In genomic region chr13:23579886-23580706, GRCh38 we compare ENCODE assay signal across 8 cellular contexts. TPM values are rescaled to one million over a fixed set of nuclear protein-coding genes. Genes with fewer than 3 reads are reported as not detected.
DNase-seq lines count a peak whose midpoint lies in the region; TF ChIP-seq lines count a peak whose summit lies in the region.

No MANE protein-coding gene starts in this region.

- intact Hi-C loops in breast epithelium (cut with DNase I; ENCODE audit: low total_unique reads), result no loop called here

- H3K4me3 ChIP-seq in AG04450 (ENCODE audit: low read depth, low read length) (peak overlapping the region; percentile 84), HAP-1 (peak overlapping the region; percentile 69), breast epithelium (peak overlapping the region; percentile 77 to 84 (median 82)), mesendoderm (ENCODE audit: low read length) (peak overlapping the region; percentile 43)

- peak overlapping the region; percentile 44 for H3K9ac ChIP-seq in mesendoderm (ENCODE audit: low read length)

- no peak overlapping the region for H3K23ac ChIP-seq in mesendoderm (ENCODE audit: low read length)

- in situ Hi-C loops in HAP-1 (cut with MboI; ENCODE audit: low sequenced_read_pairs), result loop anchor here (5.0 to 10.0 kb wide), 2 partner anchors 113 to 285 kb away; no protein-coding TSS in a partner anchor

- no peak for TF ChIP-seq POLR2A in breast epithelium (IDR thresholded peaks at IDR 0.05)

- H2AK5ac ChIP-seq in mesendoderm (ENCODE audit: low read length), result no peak overlapping the region

- H3K18ac ChIP-seq in mesendoderm (ENCODE audit: low read length), result no peak overlapping the region

- no peak overlapping the region for H4K8ac ChIP-seq in mesendoderm (ENCODE audit: low read depth, low read length)

- no peak overlapping the region for H3K4ac ChIP-seq in mesendoderm (ENCODE audit: low read depth, low read length)

- POLR2A ChIA-PET in AG04450 (lab: Yijun Ruan, JAX), result interaction anchor here (0.7 kb wide), 1 partner anchor 413 kb away, joined by 3 read pairs; no protein-coding TSS in a partner anchor

- H3K36me3 ChIP-seq in HAP-1 (replicated peaks) (no peaks in the 10 kb centered on the region), breast epithelium (no peaks in the 10 kb centered on the region), mesendoderm (ENCODE audit: control insufficient read depth, insufficient read depth, low read length) (no peaks in the 10 kb centered on the region)

- H3K4me2 ChIP-seq in mesendoderm (ENCODE audit: low read length), result peak overlapping the region; percentile 81

- CTCF ChIA-PET in AG04450 (lab: Charles Lee), result interaction anchor here (0.6 kb wide), 1 partner anchor 74 kb away, joined by 3 read pairs; no protein-coding TSS in a partner anchor

- H3K27me3 ChIP-seq in AG04450 (ENCODE audit: control insufficient read depth, insufficient read depth, low read length) (no peaks in the 10 kb centered on the region), HAP-1 (ENCODE audit: low read depth) (no peaks in the 10 kb centered on the region), breast epithelium (no peaks in the 10 kb centered on the region), mesendoderm (ENCODE audit: insufficient read depth, low read length, poor library complexity) (peaks cover 7% of the 10 kb centered on the region)

- no peak for DNase-seq in AG04450 (ENCODE audit: low read depth, low spot score)
- peak; percentile 27 to 56 for DNase-seq in HAP-1 (ENCODE audit: low spot score in 2 of 2)
- no peak for DNase-seq in breast epithelium (ENCODE audit: low spot score in 2 of 2)
- no peak for DNase-seq in mesendoderm
- DNase-seq in occipital lobe (lab: John Stamatoyannopoulos, UW), result no peak
- no peak for DNase-seq in NCI-H1048 (lab: John Stamatoyannopoulos, UW)
- no peak for DNase-seq in RKO (ENCODE audit: low spot score)
- no peak for DNase-seq in SHP77 treated with DMSO at 0.1 percent for 48 hours (lab: John Stamatoyannopoulos, UW)

- H3K27ac ChIP-seq in AG04450 (ENCODE audit: low read depth, low read length), result peak overlapping the region; percentile 33
- H3K27ac ChIP-seq in breast epithelium, result peak overlapping the region; percentile 91
- no peak overlapping the region for H3K27ac ChIP-seq in mesendoderm (ENCODE audit: low read depth, low read length)

- H2BK5ac ChIP-seq in mesendoderm (ENCODE audit: low read length), result no peak overlapping the region

- no peaks in the 10 kb centered on the region for H3K79me2 ChIP-seq in mesendoderm (ENCODE audit: control insufficient read depth, insufficient read depth, low read length)

- no peaks in the 10 kb centered on the region for H3K79me1 ChIP-seq in mesendoderm (ENCODE audit: low read length)

- H4K5ac ChIP-seq in mesendoderm (ENCODE audit: low read length), result no peak overlapping the region

- no peak overlapping the region for H2BK15ac ChIP-seq in mesendoderm (replicated peaks; ENCODE audit: low read depth)

- TF ChIP-seq CTCF in AG04450 (IDR thresholded peaks at IDR 0.05; ENCODE audit: low read depth, low read length) (no peak), breast epithelium (IDR thresholded peaks at IDR 0.05) (no peak)

- H3K56ac ChIP-seq in mesendoderm (ENCODE audit: low read length), result no peak overlapping the region

- no peak overlapping the region for H2BK120ac ChIP-seq in mesendoderm (ENCODE audit: low read depth, low read length)

- no CpG with 5 or more reads among the region's 24 CpGs for WGBS in mesendoderm (ENCODE audit: extremely low coverage, insufficient coverage, low lambda C conversion rate)

- H3K9me3 ChIP-seq in AG04450 (ENCODE audit: control insufficient read depth, insufficient read depth, low read length) (no peaks in the 10 kb centered on the region; the same call in 1 of the 2 replicates), HAP-1 (no peaks in the 10 kb centered on the region), breast epithelium (no peaks in the 10 kb centered on the region)

- H3K4me1 ChIP-seq in HAP-1 (peaks cover 9% of the 10 kb centered on the region; the same call in 1 of the 2 replicates), breast epithelium (no peaks in the 10 kb centered on the region), mesendoderm (ENCODE audit: control insufficient read depth, low read depth, low read length) (no peaks in the 10 kb centered on the region)

RNA-seq across cellular contexts. Expression of gene TNFRSF19, which starts 9.9 kb away (rescaled TPM):
- polyA plus RNA-seq in AG04450 (2011; rRNA removed), result 151 and 183 TPM in 2 replicates
- polyA minus RNA-seq in AG04450 (2011; rRNA and poly(A)+ RNA removed), result 167 and 177 TPM in 2 replicates
- total RNA-seq in breast epithelium, result 1 to 10 TPM; 5.3 to 9.1 (median 7.9) TPM
- 1.5 TPM for polyA plus RNA-seq in mesendoderm (2013, experiment 1 of 2)
- 1.5 TPM for polyA plus RNA-seq in mesendoderm (2013, experiment 2 of 2)
- 18.6 TPM for total RNA-seq in occipital lobe

Comparison
In these comparisons a context has a peak if more than half of its experiments do, and no peak if none do; other contexts are left out.
1. DNase-seq: peak in HAP-1 (2 of 2); none in AG04450 (single experiment), breast epithelium (0 of 2), mesendoderm (single experiment), occipital lobe (single experiment), NCI-H1048 (single experiment), RKO (single experiment) and SHP77 treated with DMSO at 0.1 percent for 48 hours (single experiment).
2. Peak in every context shown above with its lines, with median percentiles within 50 percentile points of each other: H3K4me3 ChIP-seq.